ENCODE assay signal across 32 cellular contexts in the genomic region with DNA sequence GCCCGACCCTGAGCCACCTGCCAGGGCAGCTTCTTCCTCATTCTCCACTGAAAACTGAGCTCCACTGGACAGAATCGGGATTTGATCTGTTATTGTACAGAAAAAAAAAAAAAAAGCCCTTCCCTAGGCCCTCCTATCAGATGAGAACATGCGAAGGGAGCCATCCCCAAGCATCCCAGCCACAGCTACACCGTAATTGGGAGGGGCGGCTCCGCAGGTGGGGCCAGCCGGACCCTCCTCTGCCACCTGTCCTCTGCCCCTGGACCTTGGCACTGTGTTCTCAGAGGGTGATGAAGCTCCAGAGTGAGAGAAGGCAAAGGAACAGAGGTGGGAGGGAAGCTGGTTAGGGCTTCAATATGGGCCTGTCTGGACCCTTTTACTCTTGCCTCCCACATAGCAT.
"Had no signal": no experiment of that assay in that cellular context is flagged by ENCODE, and none has a peak within 500 bp of the region (broad histone marks: within the 10 kb centered on the region; RNA-seq: fewer than 3 reads in every experiment).

No MANE protein-coding gene starts in this region.

- H3K9me3 Mint-ChIP-seq: activated CD4-positive, alpha-beta memory T cell treated with anti-CD3 and anti-CD28 coated beads, Interleukin-2, amount 10 ng/mL, durations not matched to agents 7 days and 5 days; activated CD4-positive, alpha-beta T cell treated with anti-CD3 and anti-CD28 coated beads, Interleukin-2, amount 10 ng/mL, durations not matched to agents 24 days and 14 days; activated naive CD4-positive, alpha-beta T cell treated with anti-CD3 and anti-CD28 coated beads, Interleukin-2, amount 10 ng/mL, durations not matched to agents 7 days and 5 days; activated naive CD8-positive, alpha-beta T cell treated with anti-CD3 and anti-CD28 coated beads, Interleukin-2, amount 10 ng/mL, durations not matched to agents 7 days and 5 days; dendritic cell treated with granulocyte-macrophage colony-stimulating factor and Interleukin-4, amounts not matched to agents 40 ng/mL and 50 ng/mL, for 4 days; effector memory CD8-positive, alpha-beta T cell had no signal

- ATAC-seq: activated CD4-positive, alpha-beta T cell treated with anti-CD3 and anti-CD28 coated beads for 36 hours; activated naive CD4-positive, alpha-beta T cell treated with anti-CD3 and anti-CD28 coated beads, Interleukin-2, amount 50 U/mL, for 72 hours; activated T-cell treated with anti-CD3 and anti-CD28 coated beads, Interleukin-2, amount 50 U/mL, for 72 hours; effector memory CD8-positive, alpha-beta T cell; foreskin keratinocyte; gastrocnemius medialis; heart right ventricle had no signal

- H3K27ac ChIP-seq: ascending aorta, breast epithelium, cardiac muscle cell, coronary artery, dorsolateral prefrontal cortex, esophagus muscularis mucosa, foreskin keratinocyte, gastrocnemius medialis, heart right ventricle had no signal

- H3K27me3 ChIP-seq: ascending aorta, breast epithelium, cardiac muscle cell, dorsolateral prefrontal cortex, esophagus muscularis mucosa, foreskin keratinocyte had no signal

- H3K4me3 Mint-ChIP-seq: activated CD4-positive, alpha-beta memory T cell treated with anti-CD3 and anti-CD28 coated beads, Interleukin-2, amount 10 ng/mL, durations not matched to agents 7 days and 5 days; activated CD4-positive, alpha-beta T cell treated with anti-CD3 and anti-CD28 coated beads for 36 hours; activated CD4-positive, alpha-beta T cell treated with anti-CD3 and anti-CD28 coated beads, Interleukin-2, amount 10 ng/mL, durations not matched to agents 24 days and 14 days; activated naive CD4-positive, alpha-beta T cell treated with anti-CD3 and anti-CD28 coated beads, Interleukin-2, amount 10 ng/mL, durations not matched to agents 7 days and 5 days; activated naive CD8-positive, alpha-beta T cell treated with anti-CD3 and anti-CD28 coated beads, Interleukin-2, amount 10 ng/mL, durations not matched to agents 7 days and 5 days; activated T-cell treated with anti-CD3 and anti-CD28 coated beads, Interleukin-2, amount 50 U/mL, for 24 hours; activated T-cell treated with anti-CD3 and anti-CD28 coated beads, Interleukin-2, amount 50 U/mL, for 72 hours; brain; dendritic cell treated with granulocyte-macrophage colony-stimulating factor and Interleukin-4, amounts not matched to agents 40 ng/mL and 50 ng/mL, for 4 days; effector memory CD8-positive, alpha-beta T cell had no signal

- H3K4me1 Mint-ChIP-seq: activated CD4-positive, alpha-beta memory T cell treated with anti-CD3 and anti-CD28 coated beads, Interleukin-2, amount 10 ng/mL, durations not matched to agents 7 days and 5 days; activated CD4-positive, alpha-beta T cell treated with anti-CD3 and anti-CD28 coated beads for 36 hours; activated CD4-positive, alpha-beta T cell treated with anti-CD3 and anti-CD28 coated beads, Interleukin-2, amount 10 ng/mL, durations not matched to agents 24 days and 14 days; activated naive CD4-positive, alpha-beta T cell treated with anti-CD3 and anti-CD28 coated beads, Interleukin-2, amount 10 ng/mL, durations not matched to agents 7 days and 5 days; activated naive CD8-positive, alpha-beta T cell treated with anti-CD3 and anti-CD28 coated beads, Interleukin-2, amount 10 ng/mL, durations not matched to agents 7 days and 5 days had no signal

- H3K27ac Mint-ChIP-seq: activated CD4-positive, alpha-beta memory T cell treated with anti-CD3 and anti-CD28 coated beads, Interleukin-2, amount 10 ng/mL, durations not matched to agents 7 days and 5 days; activated CD4-positive, alpha-beta T cell treated with anti-CD3 and anti-CD28 coated beads for 36 hours; activated CD4-positive, alpha-beta T cell treated with anti-CD3 and anti-CD28 coated beads, Interleukin-2, amount 10 ng/mL, durations not matched to agents 24 days and 14 days; activated naive CD4-positive, alpha-beta T cell treated with anti-CD3 and anti-CD28 coated beads, Interleukin-2, amount 10 ng/mL, durations not matched to agents 7 days and 5 days; activated naive CD8-positive, alpha-beta T cell treated with anti-CD3 and anti-CD28 coated beads, Interleukin-2, amount 10 ng/mL, durations not matched to agents 7 days and 5 days; activated T-cell treated with anti-CD3 and anti-CD28 coated beads, Interleukin-2, amount 50 U/mL, for 24 hours; activated T-cell treated with anti-CD3 and anti-CD28 coated beads, Interleukin-2, amount 50 U/mL, for 72 hours; dendritic cell treated with granulocyte-macrophage colony-stimulating factor and Interleukin-4, amounts not matched to agents 40 ng/mL and 50 ng/mL, for 4 days; effector memory CD8-positive, alpha-beta T cell had no signal

- H3K36me3 ChIP-seq: ascending aorta, breast epithelium, cardiac muscle cell, esophagus muscularis mucosa, gastrocnemius medialis, heart right ventricle had no signal

- H3K4me3 ChIP-seq: ascending aorta, breast epithelium, cardiac muscle cell, coronary artery, dorsolateral prefrontal cortex, esophagus muscularis mucosa, gastrocnemius medialis, heart right ventricle had no signal

- H3K36me3 Mint-ChIP-seq: activated naive CD4-positive, alpha-beta T cell treated with anti-CD3 and anti-CD28 coated beads, Interleukin-2, amount 10 ng/mL, durations not matched to agents 7 days and 5 days; activated naive CD8-positive, alpha-beta T cell treated with anti-CD3 and anti-CD28 coated beads, Interleukin-2, amount 10 ng/mL, durations not matched to agents 7 days and 5 days had no signal

- DNase-seq: activated CD4-positive, alpha-beta memory T cell treated with anti-CD3 and anti-CD28 coated beads, Interleukin-2, amount 10 ng/mL, durations not matched to agents 7 days and 5 days; activated CD4-positive, alpha-beta T cell treated with anti-CD3 and anti-CD28 coated beads for 36 hours; activated CD4-positive, alpha-beta T cell treated with anti-CD3 and anti-CD28 coated beads, Interleukin-2, amount 10 ng/mL, durations not matched to agents 24 days and 14 days; activated CD4-positive, alpha-beta T cell treated with anti-CD3 and anti-CD28 coated beads, Interleukin-2, amount 50 U/mL, for 4 hours; activated CD4-positive, CD25-positive, alpha-beta regulatory T cell; activated CD4-positive, CD25-positive, alpha-beta regulatory T cell treated with anti-CD3 and anti-CD28 coated beads, Interleukin-2, amount 50 U/mL, for 72 hours; activated CD8-positive, alpha-beta memory T cell treated with anti-CD3 and anti-CD28 coated beads, Interleukin-2, amount 50 U/mL, for 48 hours; activated gamma-delta T cell; activated naive CD4-positive, alpha-beta T cell; activated naive CD4-positive, alpha-beta T cell treated with anti-CD3 and anti-CD28 coated beads, Interleukin-2, amount 10 ng/mL, durations not matched to agents 7 days and 5 days; activated naive CD8-positive, alpha-beta T cell treated with anti-CD3 and anti-CD28 coated beads, Interleukin-2, amount 10 ng/mL, durations not matched to agents 7 days and 5 days; activated T-cell treated with anti-CD3 and anti-CD28 coated beads for 4 hours; activated T-cell treated with anti-CD3 and anti-CD28 coated beads, Interleukin-2, amount 50 U/mL, for 24 hours; activated T-cell treated with anti-CD3 and anti-CD28 coated beads, Interleukin-2, amount 50 U/mL, for 72 hours; central memory CD4-positive, alpha-beta T cell; cerebellar nuclear complex; dorsolateral prefrontal cortex; effector CD4-positive, alpha-beta T cell; effector memory CD8-positive, alpha-beta T cell; erythroblast; foreskin keratinocyte; gastrocnemius medialis; heart right ventricle; T-helper 2 cell had no signal

- H3K4me1 ChIP-seq: ascending aorta, breast epithelium, foreskin keratinocyte, gastrocnemius medialis had no signal

- H3K9me3 ChIP-seq: ascending aorta, gastrocnemius medialis had no signal
